ENCODE assay signal across 9 cellular contexts in the genomic region with DNA sequence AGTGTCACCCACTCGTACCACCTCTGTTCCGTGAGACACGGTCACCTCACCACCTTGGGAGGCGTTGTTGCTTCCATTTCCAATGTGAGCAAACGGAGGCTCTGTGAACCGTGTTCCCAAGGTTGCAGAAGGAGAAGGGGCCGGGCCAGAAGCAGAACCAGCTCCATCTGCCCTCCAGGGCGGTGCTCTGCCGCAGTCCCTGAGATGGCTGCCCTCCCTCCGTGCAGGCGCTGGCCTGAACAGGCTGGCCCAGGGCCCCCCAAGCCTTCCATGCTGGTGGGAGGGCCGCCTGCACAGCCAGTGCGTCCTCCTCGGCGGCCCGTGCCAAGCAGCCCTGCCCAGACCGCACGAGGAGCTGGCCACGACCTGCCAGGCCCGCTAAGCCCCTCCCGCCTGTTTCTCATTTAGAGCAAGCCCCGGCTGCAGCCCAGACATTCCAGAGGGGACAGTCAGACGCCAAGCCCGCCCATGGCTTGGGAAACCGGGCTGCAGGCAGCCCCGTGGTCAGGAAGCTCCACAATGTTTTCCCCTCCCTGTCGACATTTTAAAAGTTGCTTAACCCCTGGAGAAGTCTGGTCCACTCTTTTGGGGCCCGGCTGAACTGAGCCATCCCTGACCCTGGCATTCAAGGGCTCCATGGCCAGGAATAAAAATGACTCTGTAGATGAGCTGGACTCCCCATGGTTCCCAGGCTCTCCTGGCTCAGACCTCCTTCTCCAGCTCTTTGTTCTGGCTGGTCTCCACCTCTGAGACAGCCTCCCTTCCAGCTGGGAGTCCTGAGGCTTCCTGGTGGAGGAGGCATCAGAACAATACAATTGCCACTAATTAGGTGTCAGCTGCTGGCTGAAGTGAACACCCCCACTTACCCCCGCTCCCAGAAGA.
DNase-seq lines count a peak whose midpoint lies in the region; ATAC-seq and TF ChIP-seq lines count a peak whose summit lies in the region.
"Had no signal": no experiment of that assay in that cellular context is flagged by ENCODE, and none has a peak within 500 bp of the region (broad histone marks: within the 10 kb centered on the region; RNA-seq: fewer than 3 reads in every experiment).

No MANE protein-coding gene starts in this region.

- H2AFZ ChIP-seq in Karpas-422 (ENCODE audit: low read length): no peak overlapping the region

- no peak for TF ChIP-seq CTCF in astrocyte of the cerebellum (IDR thresholded peaks at IDR 0.05; ENCODE audit: low read depth, low read length, missing control alignments)

- H3K4me2 ChIP-seq in skeletal muscle satellite cell (ENCODE audit: low read length) (peak overlapping the region; percentile 72), Karpas-422 (ENCODE audit: low read depth, low read length, poor library complexity, severe bottlenecking) (no peak overlapping the region)

- in situ Hi-C loops in astrocyte of the cerebellum (cut with HindIII; ENCODE audit: low sequenced_read_pairs): no loop called here

- H3K27ac ChIP-seq in Karpas-422 (ENCODE audit: low read length): no peak overlapping the region

- H3K9ac ChIP-seq in skeletal muscle satellite cell (ENCODE audit: low read depth, low read length) (peak overlapping the region; percentile 71), Karpas-422 (ENCODE audit: low read length) (no peak overlapping the region)

- H3K27me3 ChIP-seq in skeletal muscle satellite cell (ENCODE audit: control insufficient read depth, insufficient read depth, low read length) (no peaks in the 10 kb centered on the region), Karpas-422 (ENCODE audit: low read length) (no peaks in the 10 kb centered on the region)

- no peaks in the 10 kb centered on the region for H3K9me2 ChIP-seq in Karpas-422 (replicated peaks; ENCODE audit: insufficient read depth, low read length)

- H3K4me1 ChIP-seq in skeletal muscle satellite cell (ENCODE audit: control insufficient read depth, insufficient read depth, low read length) (peaks cover 16% of the 10 kb centered on the region), Karpas-422 (ENCODE audit: low read length) (no peaks in the 10 kb centered on the region)

- DNase-seq in H4 (ENCODE audit: low spot score) (peak; percentile 86), astrocyte of the cerebellum (ENCODE audit: low read depth) (peak; percentile 88), iPS DF 19.7 (ENCODE audit: low read depth, low spot score) (peak; percentile 59), Karpas-422 (no peak)
- DNase-seq in stimulated activated CD4-positive, alpha-beta T cell treated with anti-CD3 and anti-CD28 coated beads, Interleukin-4, amount 100 ng/mL, for 1 hour: no peak
- no peak for DNase-seq in activated CD8-positive, alpha-beta memory T cell treated with anti-CD3 and anti-CD28 coated beads, Interleukin-2, amount 50 U/mL, for 48 hours
- DNase-seq: activated T-cell treated with anti-CD3 and anti-CD28 coated beads, Interleukin-2, amount 50 U/mL, for 1 hour had no signal

- no peaks in the 10 kb centered on the region for H4K20me1 ChIP-seq in Karpas-422 (ENCODE audit: insufficient read depth, low read depth, low read length)

- H3K4me3 ChIP-seq in astrocyte of the cerebellum (ENCODE audit: low read depth, low read length): no peak overlapping the region
- H3K4me3 ChIP-seq in skeletal muscle satellite cell (ENCODE audit: low read length): peak overlapping the region; percentile 59
- no peak overlapping the region for H3K4me3 ChIP-seq in Karpas-422 (ENCODE audit: low read length)

- H3K36me3 ChIP-seq in skeletal muscle satellite cell (ENCODE audit: insufficient read depth, low read length) (no peaks in the 10 kb centered on the region), Karpas-422 (ENCODE audit: insufficient read depth, low read length) (no peaks in the 10 kb centered on the region)

- ATAC-seq in HG02870 (IDR thresholded peaks at IDR 0.05; ENCODE audit: unreplicated experiment): no peak

- H3K79me2 ChIP-seq in Karpas-422 (ENCODE audit: low read length): no peaks in the 10 kb centered on the region

- H3K9me3 ChIP-seq in skeletal muscle satellite cell (replicated peaks; ENCODE audit: low read length) (no peaks in the 10 kb centered on the region), Karpas-422 (ENCODE audit: low read length) (no peaks in the 10 kb centered on the region; the same call in 1 of the 2 replicates)

Comparison
In these comparisons a context has a peak if more than half of its experiments do, and no peak if none do; other contexts are left out.
1. DNase-seq: peak in H4 (single experiment), astrocyte of the cerebellum (single experiment) and iPS DF 19.7 (single experiment); none in stimulated activated CD4-positive, alpha-beta T cell treated with anti-CD3 and anti-CD28 coated beads, Interleukin-4, amount 100 ng/mL, for 1 hour (single experiment), activated CD8-positive, alpha-beta memory T cell treated with anti-CD3 and anti-CD28 coated beads, Interleukin-2, amount 50 U/mL, for 48 hours (single experiment) and Karpas-422 (single experiment).